In genomic region chr19:12139885-12140544, GRCh38 we compare ENCODE assay signal across 8 cellular contexts. TPM values are rescaled to one million over a fixed set of nuclear protein-coding genes. Genes with fewer than 3 reads are reported as not detected.
DNase-seq lines count a peak whose midpoint lies in the region; ATAC-seq, FAIRE-seq and TF ChIP-seq lines count a peak whose summit lies in the region.

ZNF20 (minus strand) TSS chr19:12140350; CDS start chr19:12140182, 168 bp downstream.

- WGBS in A549 (ENCODE audit: missing lambda C conversion rate) = 16% methylated on average over 26 of the region's 49 CpGs

- H3K4me3 ChIP-seq in A549 = peak within 1 kb of the TSS; percentile 33; the same call in 1 of the 3 replicates

- TF ChIP-seq EP300 in A549 (IDR thresholded peaks at IDR 0.05) = no peak

- no peak for TF ChIP-seq POLR2A in A549 (IDR thresholded peaks at IDR 0.05; ENCODE audit: low read length)

- peak within 1 kb of the TSS; percentile 85 for H3K4me3 Mint-ChIP-seq in central memory CD8-positive, alpha-beta T cell

- peaks cover 12% of the 10 kb centered on the region; the same call in 1 of the 3 replicates for H3K9me3 ChIP-seq in A549

- H3K27me3 Mint-ChIP-seq in central memory CD8-positive, alpha-beta T cell = no peaks in the 10 kb centered on the region

- peaks cover 15% of the 10 kb centered on the region for H3K36me3 Mint-ChIP-seq in central memory CD8-positive, alpha-beta T cell (ENCODE audit: insufficient read depth)

- H3K27ac ChIP-seq in A549 = no peak within 1 kb of the TSS

- peaks cover 35% of the 10 kb centered on the region for H3K4me1 Mint-ChIP-seq in central memory CD8-positive, alpha-beta T cell

- CTCF ChIA-PET in A549 (lab: Yijun Ruan, JAX) = no interaction called here

- no peak for FAIRE-seq in A549 (lab: Jason Lieb, UNC)

- H3K4me2 ChIP-seq in A549 = peak within 1 kb of the TSS; percentile 34; the same call in 2 of the 3 replicates

- peaks cover under 1% of the 10 kb centered on the region for H3K9me3 Mint-ChIP-seq in central memory CD8-positive, alpha-beta T cell

- H3K4me1 ChIP-seq in A549 = no peaks in the 10 kb centered on the region

- POLR2A ChIA-PET in A549 (lab: Yijun Ruan, JAX) = no interaction called here

- peak; percentile 64 to 88; a peak in 4 of 6 replicates for ATAC-seq in A549
- peak; percentile 87 for ATAC-seq in GM18868 (IDR thresholded peaks at IDR 0.05; ENCODE audit: unreplicated experiment)
- peak; percentile 72 for ATAC-seq in HG03103 (IDR thresholded peaks at IDR 0.05; ENCODE audit: low read depth, unreplicated experiment)
- ATAC-seq in central memory CD8-positive, alpha-beta T cell (replicated peaks; ENCODE audit: extremely low read depth, poor library complexity, severe bottlenecking) = peak; percentile 89

- no peak for TF ChIP-seq RAD21 in A549 (conservative IDR thresholded peaks at IDR 0.05 in 1 of 2, IDR thresholded peaks at IDR 0.05 in 1 of 2)

- no peak for TF ChIP-seq CTCF in A549 (IDR thresholded peaks at IDR 0.05)

- peak within 1 kb of the TSS; percentile 56 for H3K27ac Mint-ChIP-seq in central memory CD8-positive, alpha-beta T cell (ENCODE audit: low read depth)

- DNase-seq in A549 (ENCODE audit: low read depth in 1 of 2, low spot score in 1 of 2) (peak in 1 of 2 experiments; percentile 41), NCI-H2227 treated with DMSO at 0.1 percent for 48 hours (lab: John Stamatoyannopoulos, UW) (peak; percentile 82), islet precursor cell (peak; percentile 99)
- DNase-seq in activated CD4-positive, CD25-positive, alpha-beta regulatory T cell (lab: John Stamatoyannopoulos, UW) = peak; percentile 68 to 86 (median 74)
- DNase-seq in central memory CD8-positive, alpha-beta T cell (ENCODE audit: low spot score in 2 of 2) = peak; percentile 73 to 75
- DNase-seq in stimulated activated CD4-positive, alpha-beta T cell treated with anti-CD3 and anti-CD28 coated beads, Interleukin-12 subunit alpha, Interleukin-12 subunit beta, amount 100 ng/mL, for 24 hours (ENCODE audit: low read depth in 2 of 2) = peak; percentile 80 to 94

TF ChIP-seq in A549, 52 proteins besides CTCF, POLR2A, EP300 and RAD21:
- TF ChIP-seq RCOR1 (IDR thresholded peaks at IDR 0.05; ENCODE audit: low read depth, low read length) (no peak), MAFK (IDR thresholded peaks at IDR 0.05; ENCODE audit: partially characterized antibody) (no peak)

RNA-seq across cellular contexts. Expression of gene ZNF20, which starts in this region (rescaled TPM):
- polyA plus RNA-seq in A549 (2011; rRNA removed) (0.34 and 0.46 TPM in 2 replicates), A549 (2017; fragmentation: RNase III; extraction: RNeasy Plus Mini Kit Qiagen cat#74134 plus additional on column Dnase treatment) (0.20 to 0.41 TPM (median 0.37 TPM) in 3 replicates)
- polyA plus RNA-seq in A549 (2012; cell fraction: cytosol; rRNA removed) = 0.03 and 0.04 TPM in 2 replicates
- 0.13 TPM in 1 of 2 replicates, not detected in the other for polyA plus RNA-seq in A549 (2012; cell fraction: nucleus; rRNA removed)
- polyA minus RNA-seq in A549 (2011; rRNA and poly(A)+ RNA removed) = 0.34 and 0.62 TPM in 2 replicates

Comparison
In these comparisons a context has a peak if more than half of its experiments do, and no peak if none do; other contexts are left out.
1. Peak in ATAC-seq, H3K4me3 ChIP-seq and H3K4me2 ChIP-seq in A549; RNA of the gene not detected or under 1 TPM.